ENCODE assay signal across 1 cellular context in the genomic region with DNA sequence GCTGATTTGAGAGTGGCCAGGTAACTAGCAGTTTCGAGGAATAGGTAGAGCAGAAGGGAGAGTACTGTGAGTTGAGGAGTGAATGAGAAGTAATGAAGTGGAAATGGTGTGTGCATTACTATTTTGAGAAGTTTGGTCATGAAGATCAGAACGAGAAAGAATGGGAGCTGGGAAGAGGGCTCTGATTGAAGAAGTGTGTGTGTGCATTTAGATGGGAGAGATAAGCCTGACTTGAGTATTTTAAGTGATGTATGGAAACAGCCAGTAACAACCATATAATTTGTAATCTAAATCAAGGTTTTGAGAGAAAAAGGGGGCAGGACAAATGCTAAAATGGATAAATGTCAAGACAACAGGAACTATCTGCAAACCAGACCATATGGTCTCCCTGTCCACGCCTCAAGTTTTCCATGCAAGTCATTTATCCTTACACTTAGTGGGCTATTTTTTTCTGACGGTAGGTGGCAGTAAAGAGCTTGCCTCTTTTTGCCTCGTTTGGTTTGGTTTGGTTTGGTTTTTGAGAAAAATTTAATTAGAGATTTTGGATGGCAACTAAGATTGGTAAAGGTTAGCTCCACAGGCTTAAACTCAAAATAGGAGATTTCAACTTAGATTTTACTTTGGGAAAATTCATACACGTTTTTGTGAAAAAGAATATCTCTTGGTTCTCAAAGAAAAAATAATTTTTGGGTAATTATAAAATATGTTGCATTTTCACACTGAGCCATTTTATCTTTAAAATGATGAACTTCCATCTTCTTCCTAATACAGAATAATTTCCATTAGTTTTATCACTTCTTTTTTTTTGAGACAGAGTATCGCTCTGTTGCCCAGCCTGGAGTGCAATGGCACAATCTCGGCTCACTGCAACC.
TF ChIP-seq lines count a peak whose summit lies in the region.

No MANE protein-coding gene starts in this region.

TF ChIP-seq in K562, 482 proteins besides CTCF, POLR2A, EP300 and RAD21 (continued from another document):
- TF ChIP-seq CC2D1A (IDR thresholded peaks at IDR 0.05) (peak; percentile 53; the same call in 1 of the 2 replicates), BMI1 (IDR thresholded peaks at IDR 0.05; ENCODE audit: low read length) (peak; percentile 60; the same call in 1 of the 2 replicates), FOXA3 (CRISPR knock-in tag; conservative IDR thresholded peaks at IDR 0.05 in 1 of 2, IDR thresholded peaks at IDR 0.05 in 1 of 2) (no peak), DMBX1 (CRISPR knock-in tag; IDR thresholded peaks at IDR 0.05; ENCODE audit: borderline replicate concordance) (no peak), RFX1 (IDR thresholded peaks at IDR 0.05) (peak; percentile 7; the same call in 1 of the 2 replicates), ATF1 (CRISPR knock-in tag; IDR thresholded peaks at IDR 0.05) (no peak), ATF1 (tag; IDR thresholded peaks at IDR 0.05) (0 out of 2 replicates have a peak, but pooled peaks have one; percentile 11), ELF4 (CRISPR knock-in tag; IDR thresholded peaks at IDR 0.05) (0 out of 2 replicates have a peak, but pooled peaks have one; percentile 72), HDAC1 (IDR thresholded peaks at IDR 0.05) (0 out of 4 replicates have a peak, but pooled peaks of 1 of the 2 experiments have one; percentile 23), MAZ (CRISPR knock-in tag; conservative IDR thresholded peaks at IDR 0.05 in 1 of 2, IDR thresholded peaks at IDR 0.05 in 1 of 2) (0 out of 4 replicates have a peak, but pooled peaks of 1 of the 2 experiments have one; percentile 24), MAFG (tag; conservative IDR thresholded peaks at IDR 0.05) (peak; percentile 43), ZNF354B (CRISPR knock-in tag; IDR thresholded peaks at IDR 0.05) (no peak), ZC3H8 (IDR thresholded peaks at IDR 0.05) (0 out of 2 replicates have a peak, but pooled peaks have one; percentile 9), GATA2 (CRISPR knock-in tag; IDR thresholded peaks at IDR 0.05) (peak; percentile 68; the same call in 1 of the 2 replicates), CSDE1 (IDR thresholded peaks at IDR 0.05) (0 out of 4 replicates have a peak, but pooled peaks of 1 of the 2 experiments have one; percentile 14), RB1 (IDR thresholded peaks at IDR 0.05; ENCODE audit: low read depth) (0 out of 2 replicates have a peak, but pooled peaks have one; percentile 27), POLR2AphosphoS5 (IDR thresholded peaks at IDR 0.05; ENCODE audit: control insufficient read depth, insufficient read depth, low read depth, low read length) (no peak), ZNF316 (IDR thresholded peaks at IDR 0.05) (peak; percentile 7; the same call in 1 of the 2 replicates)
- TF ChIP-seq, protein P1, sequence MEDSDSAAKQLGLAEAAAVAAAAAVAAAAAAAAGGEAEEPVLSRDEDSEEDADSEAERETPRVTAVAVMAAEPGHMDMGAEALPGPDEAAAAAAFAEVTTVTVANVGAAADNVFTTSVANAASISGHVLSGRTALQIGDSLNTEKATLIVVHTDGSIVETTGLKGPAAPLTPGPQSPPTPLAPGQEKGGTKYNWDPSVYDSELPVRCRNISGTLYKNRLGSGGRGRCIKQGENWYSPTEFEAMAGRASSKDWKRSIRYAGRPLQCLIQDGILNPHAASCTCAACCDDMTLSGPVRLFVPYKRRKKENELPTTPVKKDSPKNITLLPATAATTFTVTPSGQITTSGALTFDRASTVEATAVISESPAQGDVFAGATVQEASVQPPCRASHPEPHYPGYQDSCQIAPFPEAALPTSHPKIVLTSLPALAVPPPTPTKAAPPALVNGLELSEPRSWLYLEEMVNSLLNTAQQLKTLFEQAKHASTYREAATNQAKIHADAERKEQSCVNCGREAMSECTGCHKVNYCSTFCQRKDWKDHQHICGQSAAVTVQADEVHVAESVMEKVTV (CRISPR knock-in tag; IDR thresholded peaks at IDR 0.05) = peak; percentile 71
- TF ChIP-seq, protein P2, sequence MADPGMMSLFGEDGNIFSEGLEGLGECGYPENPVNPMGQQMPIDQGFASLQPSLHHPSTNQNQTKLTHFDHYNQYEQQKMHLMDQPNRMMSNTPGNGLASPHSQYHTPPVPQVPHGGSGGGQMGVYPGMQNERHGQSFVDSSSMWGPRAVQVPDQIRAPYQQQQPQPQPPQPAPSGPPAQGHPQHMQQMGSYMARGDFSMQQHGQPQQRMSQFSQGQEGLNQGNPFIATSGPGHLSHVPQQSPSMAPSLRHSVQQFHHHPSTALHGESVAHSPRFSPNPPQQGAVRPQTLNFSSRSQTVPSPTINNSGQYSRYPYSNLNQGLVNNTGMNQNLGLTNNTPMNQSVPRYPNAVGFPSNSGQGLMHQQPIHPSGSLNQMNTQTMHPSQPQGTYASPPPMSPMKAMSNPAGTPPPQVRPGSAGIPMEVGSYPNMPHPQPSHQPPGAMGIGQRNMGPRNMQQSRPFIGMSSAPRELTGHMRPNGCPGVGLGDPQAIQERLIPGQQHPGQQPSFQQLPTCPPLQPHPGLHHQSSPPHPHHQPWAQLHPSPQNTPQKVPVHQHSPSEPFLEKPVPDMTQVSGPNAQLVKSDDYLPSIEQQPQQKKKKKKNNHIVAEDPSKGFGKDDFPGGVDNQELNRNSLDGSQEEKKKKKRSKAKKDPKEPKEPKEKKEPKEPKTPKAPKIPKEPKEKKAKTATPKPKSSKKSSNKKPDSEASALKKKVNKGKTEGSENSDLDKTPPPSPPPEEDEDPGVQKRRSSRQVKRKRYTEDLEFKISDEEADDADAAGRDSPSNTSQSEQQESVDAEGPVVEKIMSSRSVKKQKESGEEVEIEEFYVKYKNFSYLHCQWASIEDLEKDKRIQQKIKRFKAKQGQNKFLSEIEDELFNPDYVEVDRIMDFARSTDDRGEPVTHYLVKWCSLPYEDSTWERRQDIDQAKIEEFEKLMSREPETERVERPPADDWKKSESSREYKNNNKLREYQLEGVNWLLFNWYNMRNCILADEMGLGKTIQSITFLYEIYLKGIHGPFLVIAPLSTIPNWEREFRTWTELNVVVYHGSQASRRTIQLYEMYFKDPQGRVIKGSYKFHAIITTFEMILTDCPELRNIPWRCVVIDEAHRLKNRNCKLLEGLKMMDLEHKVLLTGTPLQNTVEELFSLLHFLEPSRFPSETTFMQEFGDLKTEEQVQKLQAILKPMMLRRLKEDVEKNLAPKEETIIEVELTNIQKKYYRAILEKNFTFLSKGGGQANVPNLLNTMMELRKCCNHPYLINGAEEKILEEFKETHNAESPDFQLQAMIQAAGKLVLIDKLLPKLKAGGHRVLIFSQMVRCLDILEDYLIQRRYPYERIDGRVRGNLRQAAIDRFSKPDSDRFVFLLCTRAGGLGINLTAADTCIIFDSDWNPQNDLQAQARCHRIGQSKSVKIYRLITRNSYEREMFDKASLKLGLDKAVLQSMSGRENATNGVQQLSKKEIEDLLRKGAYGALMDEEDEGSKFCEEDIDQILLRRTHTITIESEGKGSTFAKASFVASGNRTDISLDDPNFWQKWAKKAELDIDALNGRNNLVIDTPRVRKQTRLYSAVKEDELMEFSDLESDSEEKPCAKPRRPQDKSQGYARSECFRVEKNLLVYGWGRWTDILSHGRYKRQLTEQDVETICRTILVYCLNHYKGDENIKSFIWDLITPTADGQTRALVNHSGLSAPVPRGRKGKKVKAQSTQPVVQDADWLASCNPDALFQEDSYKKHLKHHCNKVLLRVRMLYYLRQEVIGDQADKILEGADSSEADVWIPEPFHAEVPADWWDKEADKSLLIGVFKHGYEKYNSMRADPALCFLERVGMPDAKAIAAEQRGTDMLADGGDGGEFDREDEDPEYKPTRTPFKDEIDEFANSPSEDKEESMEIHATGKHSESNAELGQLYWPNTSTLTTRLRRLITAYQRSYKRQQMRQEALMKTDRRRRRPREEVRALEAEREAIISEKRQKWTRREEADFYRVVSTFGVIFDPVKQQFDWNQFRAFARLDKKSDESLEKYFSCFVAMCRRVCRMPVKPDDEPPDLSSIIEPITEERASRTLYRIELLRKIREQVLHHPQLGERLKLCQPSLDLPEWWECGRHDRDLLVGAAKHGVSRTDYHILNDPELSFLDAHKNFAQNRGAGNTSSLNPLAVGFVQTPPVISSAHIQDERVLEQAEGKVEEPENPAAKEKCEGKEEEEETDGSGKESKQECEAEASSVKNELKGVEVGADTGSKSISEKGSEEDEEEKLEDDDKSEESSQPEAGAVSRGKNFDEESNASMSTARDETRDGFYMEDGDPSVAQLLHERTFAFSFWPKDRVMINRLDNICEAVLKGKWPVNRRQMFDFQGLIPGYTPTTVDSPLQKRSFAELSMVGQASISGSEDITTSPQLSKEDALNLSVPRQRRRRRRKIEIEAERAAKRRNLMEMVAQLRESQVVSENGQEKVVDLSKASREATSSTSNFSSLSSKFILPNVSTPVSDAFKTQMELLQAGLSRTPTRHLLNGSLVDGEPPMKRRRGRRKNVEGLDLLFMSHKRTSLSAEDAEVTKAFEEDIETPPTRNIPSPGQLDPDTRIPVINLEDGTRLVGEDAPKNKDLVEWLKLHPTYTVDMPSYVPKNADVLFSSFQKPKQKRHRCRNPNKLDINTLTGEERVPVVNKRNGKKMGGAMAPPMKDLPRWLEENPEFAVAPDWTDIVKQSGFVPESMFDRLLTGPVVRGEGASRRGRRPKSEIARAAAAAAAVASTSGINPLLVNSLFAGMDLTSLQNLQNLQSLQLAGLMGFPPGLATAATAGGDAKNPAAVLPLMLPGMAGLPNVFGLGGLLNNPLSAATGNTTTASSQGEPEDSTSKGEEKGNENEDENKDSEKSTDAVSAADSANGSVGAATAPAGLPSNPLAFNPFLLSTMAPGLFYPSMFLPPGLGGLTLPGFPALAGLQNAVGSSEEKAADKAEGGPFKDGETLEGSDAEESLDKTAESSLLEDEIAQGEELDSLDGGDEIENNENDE (IDR thresholded peaks at IDR 0.05; ENCODE audit: low read depth, low read length) = no peak
- TF ChIP-seq, protein P3, sequence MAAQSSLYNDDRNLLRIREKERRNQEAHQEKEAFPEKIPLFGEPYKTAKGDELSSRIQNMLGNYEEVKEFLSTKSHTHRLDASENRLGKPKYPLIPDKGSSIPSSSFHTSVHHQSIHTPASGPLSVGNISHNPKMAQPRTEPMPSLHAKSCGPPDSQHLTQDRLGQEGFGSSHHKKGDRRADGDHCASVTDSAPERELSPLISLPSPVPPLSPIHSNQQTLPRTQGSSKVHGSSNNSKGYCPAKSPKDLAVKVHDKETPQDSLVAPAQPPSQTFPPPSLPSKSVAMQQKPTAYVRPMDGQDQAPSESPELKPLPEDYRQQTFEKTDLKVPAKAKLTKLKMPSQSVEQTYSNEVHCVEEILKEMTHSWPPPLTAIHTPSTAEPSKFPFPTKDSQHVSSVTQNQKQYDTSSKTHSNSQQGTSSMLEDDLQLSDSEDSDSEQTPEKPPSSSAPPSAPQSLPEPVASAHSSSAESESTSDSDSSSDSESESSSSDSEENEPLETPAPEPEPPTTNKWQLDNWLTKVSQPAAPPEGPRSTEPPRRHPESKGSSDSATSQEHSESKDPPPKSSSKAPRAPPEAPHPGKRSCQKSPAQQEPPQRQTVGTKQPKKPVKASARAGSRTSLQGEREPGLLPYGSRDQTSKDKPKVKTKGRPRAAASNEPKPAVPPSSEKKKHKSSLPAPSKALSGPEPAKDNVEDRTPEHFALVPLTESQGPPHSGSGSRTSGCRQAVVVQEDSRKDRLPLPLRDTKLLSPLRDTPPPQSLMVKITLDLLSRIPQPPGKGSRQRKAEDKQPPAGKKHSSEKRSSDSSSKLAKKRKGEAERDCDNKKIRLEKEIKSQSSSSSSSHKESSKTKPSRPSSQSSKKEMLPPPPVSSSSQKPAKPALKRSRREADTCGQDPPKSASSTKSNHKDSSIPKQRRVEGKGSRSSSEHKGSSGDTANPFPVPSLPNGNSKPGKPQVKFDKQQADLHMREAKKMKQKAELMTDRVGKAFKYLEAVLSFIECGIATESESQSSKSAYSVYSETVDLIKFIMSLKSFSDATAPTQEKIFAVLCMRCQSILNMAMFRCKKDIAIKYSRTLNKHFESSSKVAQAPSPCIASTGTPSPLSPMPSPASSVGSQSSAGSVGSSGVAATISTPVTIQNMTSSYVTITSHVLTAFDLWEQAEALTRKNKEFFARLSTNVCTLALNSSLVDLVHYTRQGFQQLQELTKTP (IDR thresholded peaks at IDR 0.05; ENCODE audit: low read depth in 1 of 2, partially characterized antibody in 2 of 2) = no peak
- TF ChIP-seq, protein P4, sequence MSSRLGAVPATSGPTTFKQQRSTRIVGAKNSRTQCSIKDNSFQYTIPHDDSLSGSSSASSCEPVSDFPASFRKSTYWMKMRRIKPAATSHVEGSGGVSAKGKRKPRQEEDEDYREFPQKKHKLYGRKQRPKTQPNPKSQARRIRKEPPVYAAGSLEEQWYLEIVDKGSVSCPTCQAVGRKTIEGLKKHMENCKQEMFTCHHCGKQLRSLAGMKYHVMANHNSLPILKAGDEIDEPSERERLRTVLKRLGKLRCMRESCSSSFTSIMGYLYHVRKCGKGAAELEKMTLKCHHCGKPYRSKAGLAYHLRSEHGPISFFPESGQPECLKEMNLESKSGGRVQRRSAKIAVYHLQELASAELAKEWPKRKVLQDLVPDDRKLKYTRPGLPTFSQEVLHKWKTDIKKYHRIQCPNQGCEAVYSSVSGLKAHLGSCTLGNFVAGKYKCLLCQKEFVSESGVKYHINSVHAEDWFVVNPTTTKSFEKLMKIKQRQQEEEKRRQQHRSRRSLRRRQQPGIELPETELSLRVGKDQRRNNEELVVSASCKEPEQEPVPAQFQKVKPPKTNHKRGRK (tag; IDR thresholded peaks at IDR 0.05) = peak; percentile 49
- TF ChIP-seq, protein P5, sequence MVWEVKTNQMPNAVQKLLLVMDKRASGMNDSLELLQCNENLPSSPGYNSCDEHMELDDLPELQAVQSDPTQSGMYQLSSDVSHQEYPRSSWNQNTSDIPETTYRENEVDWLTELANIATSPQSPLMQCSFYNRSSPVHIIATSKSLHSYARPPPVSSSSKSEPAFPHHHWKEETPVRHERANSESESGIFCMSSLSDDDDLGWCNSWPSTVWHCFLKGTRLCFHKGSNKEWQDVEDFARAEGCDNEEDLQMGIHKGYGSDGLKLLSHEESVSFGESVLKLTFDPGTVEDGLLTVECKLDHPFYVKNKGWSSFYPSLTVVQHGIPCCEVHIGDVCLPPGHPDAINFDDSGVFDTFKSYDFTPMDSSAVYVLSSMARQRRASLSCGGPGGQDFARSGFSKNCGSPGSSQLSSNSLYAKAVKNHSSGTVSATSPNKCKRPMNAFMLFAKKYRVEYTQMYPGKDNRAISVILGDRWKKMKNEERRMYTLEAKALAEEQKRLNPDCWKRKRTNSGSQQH (CRISPR knock-in tag; IDR thresholded peaks at IDR 0.05) = peak; percentile 76; the same call in 1 of the 2 replicates
- TF ChIP-seq, protein P6, sequence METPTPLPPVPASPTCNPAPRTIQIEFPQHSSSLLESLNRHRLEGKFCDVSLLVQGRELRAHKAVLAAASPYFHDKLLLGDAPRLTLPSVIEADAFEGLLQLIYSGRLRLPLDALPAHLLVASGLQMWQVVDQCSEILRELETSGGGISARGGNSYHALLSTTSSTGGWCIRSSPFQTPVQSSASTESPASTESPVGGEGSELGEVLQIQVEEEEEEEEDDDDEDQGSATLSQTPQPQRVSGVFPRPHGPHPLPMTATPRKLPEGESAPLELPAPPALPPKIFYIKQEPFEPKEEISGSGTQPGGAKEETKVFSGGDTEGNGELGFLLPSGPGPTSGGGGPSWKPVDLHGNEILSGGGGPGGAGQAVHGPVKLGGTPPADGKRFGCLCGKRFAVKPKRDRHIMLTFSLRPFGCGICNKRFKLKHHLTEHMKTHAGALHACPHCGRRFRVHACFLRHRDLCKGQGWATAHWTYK (CRISPR knock-in tag; IDR thresholded peaks at IDR 0.05) = 0 out of 2 replicates have a peak, but pooled peaks have one; percentile 22
